ENCODE assay signal across 21 cellular contexts in genomic region chr14:51666070-51666469, GRCh38.
"Had no signal": no experiment of that assay in that cellular context is flagged by ENCODE, and none has a peak within 500 bp of the region (broad histone marks: within the 10 kb centered on the region; RNA-seq: fewer than 3 reads in every experiment).

No MANE protein-coding gene starts in this region.

- H3K36me3 Mint-ChIP-seq: stimulated activated effector memory CD8-positive, alpha-beta T cell treated with anti-CD3 and anti-CD28 coated beads, Interleukin-12 subunit alpha, Interleukin-12 subunit beta, amount 100 ng/mL, for 72 hours had no signal

- H3K9me3 ChIP-seq: heart left ventricle, mucosa of descending colon, neutrophil, pancreas, suprapubic skin, thyroid gland had no signal

- H3K27me3 Mint-ChIP-seq: progenitor cell of endocrine pancreas, type B pancreatic cell had no signal

- H3K4me1 ChIP-seq: pancreas had no signal

- H3K4me3 ChIP-seq: coronary artery, heart left ventricle, mucosa of descending colon, pancreas, suprapubic skin, thyroid gland had no signal

- H3K27me3 ChIP-seq: heart left ventricle, neutrophil, pancreas, suprapubic skin, thyroid gland had no signal

- DNase-seq: effector CD4-positive, alpha-beta T cell; endodermal cell; heart left ventricle; hippocampal formation; kidney glomerular epithelial cell; mammary epithelial cell; mucosa of descending colon; naive thymus-derived CD8-positive, alpha-beta T cell; pancreas; right cardiac atrium; stimulated activated CD4-positive, alpha-beta T cell treated with anti-CD3 and anti-CD28 coated beads, Interleukin-4, amount 100 ng/mL, for 1 hour; stimulated activated CD8-positive, alpha-beta memory T cell treated with anti-CD3 and anti-CD28 coated beads, Interleukin-4, amount 100 ng/mL, for 48 hours; stimulated activated naive CD8-positive, alpha-beta T cell treated with anti-CD3 and anti-CD28 coated beads, Interleukin-15, Interleukin-2, amounts not matched to agents 100 U/mL and 50 U/mL, for 24 hours; thyroid gland had no signal

- H3K27ac ChIP-seq: coronary artery, heart left ventricle, neutrophil, pancreas, suprapubic skin, thyroid gland had no signal

- H3K36me3 ChIP-seq: heart left ventricle, neutrophil, pancreas, suprapubic skin, thyroid gland had no signal

- H3K27ac Mint-ChIP-seq: endodermal cell; naive thymus-derived CD8-positive, alpha-beta T cell; stimulated activated effector memory CD8-positive, alpha-beta T cell treated with anti-CD3 and anti-CD28 coated beads, Interleukin-12 subunit alpha, Interleukin-12 subunit beta, amount 100 ng/mL, for 72 hours; type B pancreatic cell had no signal

- ATAC-seq: heart left ventricle; left lobe of liver; mucosa of descending colon; naive thymus-derived CD8-positive, alpha-beta T cell; pancreas; right cardiac atrium; stimulated activated effector memory CD8-positive, alpha-beta T cell treated with anti-CD3 and anti-CD28 coated beads, Interleukin-12 subunit alpha, Interleukin-12 subunit beta, amount 100 ng/mL, for 72 hours; stimulated activated naive CD8-positive, alpha-beta T cell treated with anti-CD3 and anti-CD28 coated beads, Interleukin-15, Interleukin-2, amounts not matched to agents 100 U/mL and 50 U/mL, for 24 hours had no signal

- H3K9me3 Mint-ChIP-seq: endodermal cell had no signal

- H3K4me1 Mint-ChIP-seq: naive thymus-derived CD8-positive, alpha-beta T cell; stimulated activated effector memory CD8-positive, alpha-beta T cell treated with anti-CD3 and anti-CD28 coated beads, Interleukin-12 subunit alpha, Interleukin-12 subunit beta, amount 100 ng/mL, for 72 hours had no signal

- H3K4me3 Mint-ChIP-seq: endodermal cell; naive thymus-derived CD8-positive, alpha-beta T cell; stimulated activated effector memory CD8-positive, alpha-beta T cell treated with anti-CD3 and anti-CD28 coated beads, Interleukin-12 subunit alpha, Interleukin-12 subunit beta, amount 100 ng/mL, for 72 hours; type B pancreatic cell had no signal
